ENCODE assay signal across 30 cellular contexts in genomic region chr5:153941265-153941664, GRCh38.
"Had no signal": no experiment of that assay in that cellular context is flagged by ENCODE, and none has a peak within 500 bp of the region (broad histone marks: within the 10 kb centered on the region; RNA-seq: fewer than 3 reads in every experiment).

No MANE protein-coding gene starts in this region.

- H3K4me1 ChIP-seq: esophagus squamous epithelium, heart right ventricle, left lung, psoas muscle, spleen, tibial nerve, upper lobe of left lung had no signal

- ATAC-seq: heart right ventricle; left cardiac atrium; left lung; naive thymus-derived CD8-positive, alpha-beta T cell; psoas muscle; right cardiac atrium; stimulated activated memory B cell treated with anti-CD40 and anti-IgM and Interleukin-4, amounts not matched to agents 10 μg/mL and 1 μg/mL and 100 μg/mL, for 72 hours; stimulated activated naive CD8-positive, alpha-beta T cell treated with anti-CD3 and anti-CD28 coated beads, Interleukin-15, Interleukin-2, amounts not matched to agents 100 U/mL and 50 U/mL, for 24 hours had no signal

- FAIRE-seq: colon, islet of Langerhans, urothelium cell line had no signal

- H3K4me3 ChIP-seq: dorsolateral prefrontal cortex, esophagus squamous epithelium, heart right ventricle, left lung, ovary, psoas muscle, skin epidermis, spleen, thoracic aorta, tibial nerve, upper lobe of left lung had no signal

- H3K27ac ChIP-seq: dorsolateral prefrontal cortex, esophagus squamous epithelium, heart right ventricle, left lung, ovary, psoas muscle, skin epidermis, spleen, thoracic aorta, tibial nerve, upper lobe of left lung had no signal

- DNase-seq: dorsolateral prefrontal cortex; effector CD4-positive, alpha-beta T cell; erythroblast; esophagus squamous epithelium; foreskin melanocyte; glutamatergic neuron; heart right ventricle; hippocampal formation; left cardiac atrium; left lung; mesendoderm; naive thymus-derived CD8-positive, alpha-beta T cell; nephron progenitor cell; occipital lobe; ovary; posterior cingulate gyrus; psoas muscle; right cardiac atrium; spleen; stimulated activated CD4-positive, alpha-beta T cell treated with anti-CD3 and anti-CD28 coated beads, Interleukin-4, amount 100 ng/mL, for 4 hours; stimulated activated naive CD8-positive, alpha-beta T cell treated with anti-CD3 and anti-CD28 coated beads, Interleukin-15, Interleukin-2, amounts not matched to agents 100 U/mL and 50 U/mL, for 24 hours; substantia nigra; upper lobe of left lung had no signal

- H3K36me3 ChIP-seq: esophagus squamous epithelium, heart right ventricle, left lung, ovary, spleen, thoracic aorta, tibial nerve, upper lobe of left lung had no signal

- H3K27ac Mint-ChIP-seq: naive thymus-derived CD8-positive, alpha-beta T cell; nephron progenitor cell; stimulated activated memory B cell treated with anti-CD40 and anti-IgM and Interleukin-4, amounts not matched to agents 10 μg/mL and 1 μg/mL and 100 μg/mL, for 72 hours had no signal

- H3K4me1 Mint-ChIP-seq: naive thymus-derived CD8-positive, alpha-beta T cell; nephron progenitor cell; stimulated activated memory B cell treated with anti-CD40 and anti-IgM and Interleukin-4, amounts not matched to agents 10 μg/mL and 1 μg/mL and 100 μg/mL, for 72 hours had no signal

- H3K27me3 ChIP-seq: dorsolateral prefrontal cortex, esophagus squamous epithelium, heart right ventricle, left lung, ovary, spleen, tibial nerve, upper lobe of left lung had no signal

- H3K4me3 Mint-ChIP-seq: naive thymus-derived CD8-positive, alpha-beta T cell; nephron progenitor cell; stimulated activated memory B cell treated with anti-CD40 and anti-IgM and Interleukin-4, amounts not matched to agents 10 μg/mL and 1 μg/mL and 100 μg/mL, for 72 hours had no signal
